ENCODE assay signal across 16 cellular contexts in genomic region chr1:3923378-3924185, GRCh38.
"Had no signal": no experiment of that assay in that cellular context is flagged by ENCODE, and none has a peak within 500 bp of the region (broad histone marks: within the 10 kb centered on the region; RNA-seq: fewer than 3 reads in every experiment).

No MANE protein-coding gene starts in this region.

- DNase-seq: activated naive CD4-positive, alpha-beta T cell treated with anti-CD3 and anti-CD28 coated beads, Interleukin-2, amount 50 U/mL, for 16 hours; activated T-cell treated with anti-CD3 and anti-CD28 coated beads, Interleukin-2, amount 50 U/mL, for 24 hours; body of pancreas; dermis blood vessel endothelial cell; effector CD8-positive, alpha-beta T cell; erythroblast; foreskin fibroblast; mammary epithelial cell; midbrain; stimulated activated CD4-positive, alpha-beta T cell treated with anti-CD3 and anti-CD28 coated beads, Interleukin-4, amount 100 ng/mL, for 1 hour; stimulated activated naive CD4-positive, alpha-beta T cell; testis; trophoblast cell had no signal

- H3K27ac Mint-ChIP-seq: activated T-cell treated with anti-CD3 and anti-CD28 coated beads, Interleukin-2, amount 50 U/mL, for 24 hours; activated T-helper 2 cell treated with anti-CD3 and anti-CD28 coated beads, Interferon-gamma antibody, Interleukin-2, Interleukin-4, amounts not matched to agents 10 μg/mL and 5 μg/mL and 100 μg/mL, durations not matched to agents 14 hours and 24 hours and 36 hours; nephron had no signal

- H3K4me1 ChIP-seq: body of pancreas had no signal

- H3K4me3 ChIP-seq: body of pancreas, testis had no signal

- H3K27ac ChIP-seq: body of pancreas, testis had no signal

- H3K27me3 Mint-ChIP-seq: activated T-cell treated with anti-CD3 and anti-CD28 coated beads, Interleukin-2, amount 50 U/mL, for 24 hours had no signal

- H3K9me3 ChIP-seq: body of pancreas, testis had no signal

- H3K4me3 Mint-ChIP-seq: activated T-cell treated with anti-CD3 and anti-CD28 coated beads, Interleukin-2, amount 50 U/mL, for 24 hours; nephron had no signal

- H3K9me3 Mint-ChIP-seq: activated T-cell treated with anti-CD3 and anti-CD28 coated beads, Interleukin-2, amount 50 U/mL, for 24 hours; activated T-helper 2 cell treated with anti-CD3 and anti-CD28 coated beads, Interferon-gamma antibody, Interleukin-2, Interleukin-4, amounts not matched to agents 10 μg/mL and 5 μg/mL and 100 μg/mL, durations not matched to agents 14 hours and 24 hours and 36 hours; nephron had no signal

- ATAC-seq: body of pancreas, left lobe of liver had no signal

- H3K27me3 ChIP-seq: body of pancreas, testis had no signal
